18 cellular contexts compared by ENCODE assay signal in the genomic region with DNA sequence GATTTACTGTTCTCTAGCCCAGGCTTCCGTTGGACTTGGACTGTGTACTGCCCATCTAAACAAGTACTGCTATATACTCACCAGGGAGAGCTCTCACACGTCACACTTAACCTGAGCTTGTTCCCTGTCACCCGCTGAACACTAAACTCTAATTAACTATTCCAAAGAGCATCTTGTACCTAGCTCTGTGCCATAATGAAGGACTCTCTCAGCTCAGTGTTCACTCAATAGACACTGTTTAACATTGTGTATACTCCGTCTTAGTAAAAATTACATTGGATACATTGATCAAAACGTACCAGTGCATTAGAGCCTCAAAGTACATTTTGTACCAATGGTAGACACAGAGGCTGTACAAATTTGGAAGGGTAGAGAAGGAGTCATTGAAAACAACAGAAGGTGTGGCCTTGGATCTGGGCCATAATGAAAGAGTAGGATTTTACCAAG. TPM values are rescaled to one million over a fixed set of nuclear protein-coding genes. Genes with fewer than 3 reads are reported as not detected.
A peak's percentile ranks its signal among the peaks of the same experiment; 100 is the strongest.
DNase-seq lines count a peak whose midpoint lies in the region; ATAC-seq and TF ChIP-seq lines count a peak whose summit lies in the region.
"Had no signal": no experiment of that assay in that cellular context is flagged by ENCODE, and none has a peak within 500 bp of the region (broad histone marks: within the 10 kb centered on the region; RNA-seq: fewer than 3 reads in every experiment).

No MANE protein-coding gene starts in this region.

- TF ChIP-seq EP300 in gastroesophageal sphincter (IDR thresholded peaks at IDR 0.05), result no peak
- TF ChIP-seq EP300 in ovary (IDR thresholded peaks at IDR 0.05), result no peak

- peak overlapping the region; percentile 65 to 81 (median 69) for H3K27ac ChIP-seq in gastroesophageal sphincter
- peak overlapping the region; percentile 70 for H3K27ac ChIP-seq in stomach smooth muscle (ENCODE audit: low read length)
- H3K27ac ChIP-seq in ovary, result no peak overlapping the region
- H3K27ac ChIP-seq: A549, C4-2B had no signal

- H3K9ac ChIP-seq in stomach smooth muscle (ENCODE audit: low read length in 2 of 2), result peak overlapping the region in 1 of 2 donors; percentile 52

- no peak overlapping the region for H3K4me3 ChIP-seq in gastroesophageal sphincter
- H3K4me3 ChIP-seq in mucosa of descending colon, result no peak overlapping the region
- no peak overlapping the region for H3K4me3 ChIP-seq in stomach smooth muscle (ENCODE audit: low read length in 2 of 2)
- H3K4me3 ChIP-seq in ovary, result no peak overlapping the region
- H3K4me3 ChIP-seq: A549 had no signal

- peak in 1 of 3 donors; percentile 53 for DNase-seq in mucosa of descending colon
- peak; percentile 32 for DNase-seq in pons (ENCODE audit: low spot score)
- no peak for DNase-seq in GM10266 (ENCODE audit: extremely low spot score)
- no peak for DNase-seq in ovary
- no peak for DNase-seq in DMS79 (lab: John Stamatoyannopoulos, UW)
- DNase-seq in NCI-H1436 treated with DMSO at 0.1 percent for 48 hours (lab: John Stamatoyannopoulos, UW), result no peak
- DNase-seq: BE2C; CD4-positive, alpha-beta memory T cell; DMS153; GF-D8; HCEC 1CT had no signal

- H3K4me1 ChIP-seq in gastroesophageal sphincter (peaks cover 0 to 10% (median 0%) of the 10 kb centered on the region in 3 donors), mucosa of descending colon (ENCODE audit: low read depth) (peaks cover 12% of the 10 kb centered on the region), stomach smooth muscle (ENCODE audit: control insufficient read depth, insufficient read depth, low read length) (no peaks in the 10 kb centered on the region), ovary (ENCODE audit: insufficient read depth) (no peaks in the 10 kb centered on the region)
- H3K4me1 ChIP-seq: A549, BE2C had no signal

- peak; percentile 73 for ATAC-seq in gastroesophageal sphincter
- peak; percentile 99 for ATAC-seq in mucosa of descending colon
- ATAC-seq: A549 had no signal

- intact Hi-C loops in mucosa of descending colon (cut with DNase I, micrococcal nuclease), result no loop called here
- intact Hi-C loops in ovary (cut with DNase I), result no loop called here

- no peaks in the 10 kb centered on the region for H3K36me3 ChIP-seq in gastroesophageal sphincter
- H3K36me3 ChIP-seq in mucosa of descending colon (ENCODE audit: low read depth), result no peaks in the 10 kb centered on the region
- H3K36me3 ChIP-seq in stomach smooth muscle (ENCODE audit: control insufficient read depth in 2 of 2, insufficient read depth in 2 of 2, low read length in 2 of 2), result no peaks in the 10 kb centered on the region
- H3K36me3 ChIP-seq in ovary, result no peaks in the 10 kb centered on the region
- H3K36me3 ChIP-seq: BE2C had no signal

- no peak for TF ChIP-seq CTCF in gastroesophageal sphincter (IDR thresholded peaks at IDR 0.05)
- no peak for TF ChIP-seq CTCF in mucosa of descending colon (IDR thresholded peaks at IDR 0.05)
- TF ChIP-seq CTCF in GM10266 (IDR thresholded peaks at IDR 0.05; ENCODE audit: control insufficient read depth, insufficient read depth, low read depth, missing control alignments), result no peak
- no peak for TF ChIP-seq CTCF in ovary (IDR thresholded peaks at IDR 0.05)

- 21 to 55% methylated on average over 2 to 5 of the region's 5 CpGs for WGBS in gastroesophageal sphincter (ENCODE audit: low coverage in 1 of 2), 2 donors
- 88 to 90% (median 90%) methylated on average over 5 of the region's 5 CpGs for WGBS in ovary, 3 donors

- TF ChIP-seq POLR2A in gastroesophageal sphincter (IDR thresholded peaks at IDR 0.05) (no peak), ovary (IDR thresholded peaks at IDR 0.05) (no peak)

- H3K27me3 ChIP-seq in gastroesophageal sphincter, result no peaks in the 10 kb centered on the region
- no peaks in the 10 kb centered on the region for H3K27me3 ChIP-seq in stomach smooth muscle (ENCODE audit: control insufficient read depth in 1 of 2, insufficient read depth in 2 of 2, low read length in 2 of 2)
- no peaks in the 10 kb centered on the region for H3K27me3 ChIP-seq in ovary
- H3K27me3 ChIP-seq: BE2C had no signal

- H3K9me3 ChIP-seq in gastroesophageal sphincter, result no peaks in the 10 kb centered on the region
- no peaks in the 10 kb centered on the region for H3K9me3 ChIP-seq in mucosa of descending colon
- H3K9me3 ChIP-seq in stomach smooth muscle (ENCODE audit: control insufficient read depth in 2 of 2, low read length in 2 of 2), result no peaks in the 10 kb centered on the region
- no peaks in the 10 kb centered on the region for H3K9me3 ChIP-seq in ovary
- H3K9me3 ChIP-seq: A549, BE2C had no signal

RNA-seq across cellular contexts. Expression of gene EPHA7, which starts 55.4 kb away (rescaled TPM):
- 100 to 1,000 TPM in 3 of 4 donors, 10 to 100 TPM in 1; 71.6 to 210 (median 175) TPM for total RNA-seq in gastroesophageal sphincter
- total RNA-seq in mucosa of descending colon, result 100 to 1,000 TPM in 1 of 3 donors, 1 to 10 TPM in 1, under 1 TPM in 1; 0.84 to 126 (median 2.4) TPM
- total RNA-seq in ovary, result 1 to 10 TPM in 6 of 7 donors, under 1 TPM in 1; 0.95 to 3.0 (median 1.9) TPM
- polyA plus RNA-seq in ovary, result 1 to 10 TPM in 1 of 2 donors, under 1 TPM in 1; 0.64 to 1.0 TPM
- total RNA-seq: CD4-positive, alpha-beta memory T cell; HT-29 had no signal
- polyA plus RNA-seq: AG04450; CD4-positive, alpha-beta memory T cell; IgD-negative memory B cell had no signal

Comparison
In these comparisons a context has a peak if more than half of its experiments do, and no peak if none do; other contexts are left out.
1. H3K27ac ChIP-seq: peak in gastroesophageal sphincter (4 of 4) and stomach smooth muscle (single experiment); none in ovary (0 of 2).